ENCODE assay signal across 8 cellular contexts in the genomic region with DNA sequence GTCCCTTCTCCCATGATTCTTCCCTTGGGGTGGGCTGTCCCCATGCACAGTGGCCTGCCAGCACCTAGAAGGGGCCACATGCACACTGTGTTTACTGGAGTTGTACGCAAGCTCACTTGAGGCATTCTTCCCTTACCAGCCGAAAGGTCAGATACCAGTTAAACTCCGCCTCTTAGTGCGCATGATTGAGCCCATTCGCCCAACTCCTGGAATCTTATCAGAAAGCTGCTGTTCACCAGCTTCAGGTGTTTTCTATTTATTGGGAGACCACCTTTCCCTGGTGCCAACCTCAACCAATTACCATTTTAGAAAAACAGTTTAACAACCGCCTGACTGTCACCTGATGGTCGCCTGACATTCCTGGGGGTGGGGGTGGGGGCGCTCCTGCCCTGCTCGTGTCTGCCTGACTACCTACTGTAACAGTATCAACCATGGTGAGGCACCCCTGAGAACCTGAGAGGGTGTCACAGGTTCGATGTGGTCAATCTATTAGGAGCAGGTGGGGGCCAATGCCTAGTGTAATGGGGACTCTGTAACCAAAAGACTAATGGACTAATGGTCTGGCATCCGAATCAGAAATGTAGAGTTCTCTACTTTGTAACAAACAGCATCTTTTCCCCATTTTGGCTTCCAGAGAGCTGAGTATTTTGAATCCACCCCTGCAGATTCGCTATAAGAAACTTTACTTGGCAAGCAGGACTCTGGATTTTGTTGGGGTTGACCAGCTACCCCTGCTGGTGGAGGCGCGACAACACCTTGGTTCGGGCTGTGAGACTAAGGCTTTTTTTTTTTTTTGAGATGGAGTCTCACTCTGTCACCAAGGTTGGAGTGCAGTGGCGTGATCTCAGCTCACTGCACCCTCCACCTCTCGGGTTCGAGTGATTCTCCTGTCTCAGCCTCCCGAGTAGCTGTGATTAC. TPM values are rescaled to one million over a fixed set of nuclear protein-coding genes. Genes with fewer than 3 reads are reported as not detected.
DNase-seq lines count a peak whose midpoint lies in the region; ATAC-seq and TF ChIP-seq lines count a peak whose summit lies in the region.

No MANE protein-coding gene starts in this region.

- no peak overlapping the region for H3K27ac Mint-ChIP-seq in activated CD4-positive, alpha-beta T cell treated with anti-CD3 and anti-CD28 coated beads, Interleukin-2, amount 10 ng/mL, durations not matched to agents 24 days and 14 days
- peak overlapping the region; percentile 78 for H3K27ac Mint-ChIP-seq in endodermal cell
- no peak overlapping the region for H3K27ac Mint-ChIP-seq in naive thymus-derived CD4-positive, alpha-beta T cell

- DNase-seq in GM04503 (ENCODE audit: low read depth) (peak; percentile 11), MG63 (peak; percentile 24), endodermal cell (peak; percentile 86), transverse colon (peak; percentile 43), SHP77 treated with DMSO at 0.1 percent for 48 hours (lab: John Stamatoyannopoulos, UW) (no peak)
- peak; percentile 77 for DNase-seq in activated CD4-positive, alpha-beta T cell treated with anti-CD3 and anti-CD28 coated beads, Interleukin-2, amount 10 ng/mL, durations not matched to agents 24 days and 14 days
- peak; percentile 6 to 57 (median 39) for DNase-seq in naive thymus-derived CD4-positive, alpha-beta T cell

- POLR2A ChIA-PET in naive thymus-derived CD4-positive, alpha-beta T cell (lab: Charles Lee), result interaction anchor here (1.1 kb wide), 1 partner anchor 94 kb away, joined by 4 read pairs; no protein-coding TSS in a partner anchor

- no peak overlapping the region for H3K27ac ChIP-seq in endodermal cell (ENCODE audit: low read depth, low read length)
- H3K27ac ChIP-seq in naive thymus-derived CD4-positive, alpha-beta T cell (ENCODE audit: low read depth, low read length), result no peak overlapping the region
- H3K27ac ChIP-seq in transverse colon, result no peak overlapping the region

- TF ChIP-seq CTCF in endodermal cell (conservative IDR thresholded peaks at IDR 0.05), result peak; percentile 71
- peak in 4 of 5 experiments; percentile 32 to 37 (median 34) for TF ChIP-seq CTCF in transverse colon (IDR thresholded peaks at IDR 0.05)

- no peaks in the 10 kb centered on the region for H3K27me3 Mint-ChIP-seq in activated CD4-positive, alpha-beta T cell treated with anti-CD3 and anti-CD28 coated beads, Interleukin-2, amount 10 ng/mL, durations not matched to agents 24 days and 14 days
- H3K27me3 Mint-ChIP-seq in endodermal cell (ENCODE audit: insufficient read depth), result no peaks in the 10 kb centered on the region
- H3K27me3 Mint-ChIP-seq in naive thymus-derived CD4-positive, alpha-beta T cell, result no peaks in the 10 kb centered on the region

- peak; percentile 69 for ATAC-seq in naive thymus-derived CD4-positive, alpha-beta T cell
- no peak for ATAC-seq in HG03135 (IDR thresholded peaks at IDR 0.05; ENCODE audit: unreplicated experiment)

- no peaks in the 10 kb centered on the region for H3K36me3 Mint-ChIP-seq in activated CD4-positive, alpha-beta T cell treated with anti-CD3 and anti-CD28 coated beads, Interleukin-2, amount 10 ng/mL, durations not matched to agents 24 days and 14 days (ENCODE audit: low read depth)
- H3K36me3 Mint-ChIP-seq in endodermal cell (ENCODE audit: low read depth), result no peaks in the 10 kb centered on the region
- no peaks in the 10 kb centered on the region for H3K36me3 Mint-ChIP-seq in naive thymus-derived CD4-positive, alpha-beta T cell

- H3K4me1 Mint-ChIP-seq in activated CD4-positive, alpha-beta T cell treated with anti-CD3 and anti-CD28 coated beads, Interleukin-2, amount 10 ng/mL, durations not matched to agents 24 days and 14 days, result no peaks in the 10 kb centered on the region
- peaks cover 14% of the 10 kb centered on the region for H3K4me1 Mint-ChIP-seq in endodermal cell
- no peaks in the 10 kb centered on the region for H3K4me1 Mint-ChIP-seq in naive thymus-derived CD4-positive, alpha-beta T cell

- H3K9me3 Mint-ChIP-seq in activated CD4-positive, alpha-beta T cell treated with anti-CD3 and anti-CD28 coated beads, Interleukin-2, amount 10 ng/mL, durations not matched to agents 24 days and 14 days, result no peaks in the 10 kb centered on the region
- H3K9me3 Mint-ChIP-seq in endodermal cell, result peaks cover 62% of the 10 kb centered on the region
- peaks cover 0 to 4% (median 0%) of the 10 kb centered on the region in 11 donors for H3K9me3 Mint-ChIP-seq in naive thymus-derived CD4-positive, alpha-beta T cell

- H3K9me3 ChIP-seq in MG63 (no peaks in the 10 kb centered on the region), endodermal cell (ENCODE audit: control insufficient read depth, low read length) (no peaks in the 10 kb centered on the region), transverse colon (no peaks in the 10 kb centered on the region)
- H3K9me3 ChIP-seq in naive thymus-derived CD4-positive, alpha-beta T cell (ENCODE audit: control insufficient read depth in 2 of 3, low read length in 3 of 3), result no peaks in the 10 kb centered on the region

- intact Hi-C loops in activated CD4-positive, alpha-beta T cell treated with anti-CD3 and anti-CD28 coated beads, Interleukin-2, amount 10 ng/mL, durations not matched to agents 24 days and 14 days (cut with micrococcal nuclease), result loop anchor here (1.0 kb wide), 3 partner anchors 95 to 211 kb away; partner anchors contain the start of gene UBA1
- intact Hi-C loops in naive thymus-derived CD4-positive, alpha-beta T cell (cut with micrococcal nuclease), result loop anchor here (1.0 to 5.0 kb wide), 3 partner anchors 72 to 119 kb away; partner anchors contain the start of genes UBA1 (in 2 of the 2) and USP11 (in 1 of the 2)
- intact Hi-C loops in transverse colon (cut with DNase I; ENCODE audit: low total_unique reads), result no loop called here

- H3K27me3 ChIP-seq in MG63 (no peaks in the 10 kb centered on the region), endodermal cell (ENCODE audit: control insufficient read depth, insufficient read depth, low read length, poor library complexity, severe bottlenecking) (no peaks in the 10 kb centered on the region), transverse colon (no peaks in the 10 kb centered on the region)
- H3K27me3 ChIP-seq in naive thymus-derived CD4-positive, alpha-beta T cell (ENCODE audit: control insufficient read depth in 2 of 2, insufficient read depth in 2 of 2, low read length in 2 of 2), result no peaks in the 10 kb centered on the region

- WGBS in endodermal cell (ENCODE audit: insufficient coverage in 1 of 2, insufficient read length in 1 of 2), 2 experiments, result 48 to 85% methylated on average over 9 to 18 of the region's 19 CpGs
- 51% methylated on average over 19 of the region's 19 CpGs; no CpG with 5 or more reads in 1 of the 2 donors for WGBS in transverse colon (ENCODE audit: low coverage in 1 of 2), 2 donors

- H3K36me3 ChIP-seq in MG63 (no peaks in the 10 kb centered on the region), endodermal cell (ENCODE audit: control insufficient read depth, insufficient read depth, low read length) (no peaks in the 10 kb centered on the region), transverse colon (no peaks in the 10 kb centered on the region)
- H3K36me3 ChIP-seq in naive thymus-derived CD4-positive, alpha-beta T cell (ENCODE audit: control insufficient read depth in 2 of 3, insufficient read depth in 3 of 3, low read length in 3 of 3), result no peaks in the 10 kb centered on the region

- CTCF ChIA-PET in naive thymus-derived CD4-positive, alpha-beta T cell (lab: Charles Lee), result interaction anchor here (0.7 kb wide), 1 partner anchor 12 kb away, joined by 3 read pairs; no protein-coding TSS in a partner anchor

- no peak overlapping the region for H3K4me3 ChIP-seq in MG63
- H3K4me3 ChIP-seq in endodermal cell (ENCODE audit: low read length), result no peak overlapping the region
- H3K4me3 ChIP-seq in naive thymus-derived CD4-positive, alpha-beta T cell (ENCODE audit: low read length), result no peak overlapping the region
- no peak overlapping the region for H3K4me3 ChIP-seq in transverse colon

- no peak overlapping the region for H3K9ac ChIP-seq in endodermal cell (ENCODE audit: extremely low read depth, low read length, poor library complexity, severe bottlenecking)

- TF ChIP-seq EP300 in transverse colon (IDR thresholded peaks at IDR 0.05; ENCODE audit: low read depth), result no peak

- in situ Hi-C loops in transverse colon (cut with MboI; ENCODE audit: low pct_ligation_motif_present in 1 of 4, low pct_unique_long_range_greater_than_20kb in 1 of 4, low sequenced_read_pairs in 3 of 4), result no loop called here

- H3K4me1 ChIP-seq in endodermal cell (ENCODE audit: control insufficient read depth, insufficient read depth, low read length), result no peaks in the 10 kb centered on the region
- no peaks in the 10 kb centered on the region for H3K4me1 ChIP-seq in naive thymus-derived CD4-positive, alpha-beta T cell (ENCODE audit: control insufficient read depth in 2 of 2, insufficient read depth in 2 of 2, low read length in 2 of 2)
- H3K4me1 ChIP-seq in transverse colon, result no peaks in the 10 kb centered on the region

- no peak overlapping the region for H3K4me3 Mint-ChIP-seq in activated CD4-positive, alpha-beta T cell treated with anti-CD3 and anti-CD28 coated beads, Interleukin-2, amount 10 ng/mL, durations not matched to agents 24 days and 14 days
- no peak overlapping the region for H3K4me3 Mint-ChIP-seq in endodermal cell
- H3K4me3 Mint-ChIP-seq in naive thymus-derived CD4-positive, alpha-beta T cell, result no peak overlapping the region

- no peak for TF ChIP-seq POLR2A in transverse colon (IDR thresholded peaks at IDR 0.05)

RNA-seq across cellular contexts. Expression of gene ZNF157, which starts 58.3 kb away (rescaled TPM):
- 2.2 TPM in 1 of 2 replicates, not detected in the other for total RNA-seq in MG63 (2014; rRNA removed; shearing (Covaris generic); ENCODE audit: low replicate concordance)
- total RNA-seq in activated CD4-positive, alpha-beta T cell treated with anti-CD3 and anti-CD28 coated beads, Interleukin-2, amount 10 ng/mL, durations not matched to agents 24 days and 14 days, result 0.31 and 0.40 TPM in 2 replicates
- total RNA-seq in endodermal cell (1 to 10 TPM in 1 of 2 donors, under 1 TPM in 1; 0.97 to 1.3 TPM), transverse colon (under 1 TPM in 2 of 4 donors, not detected in 2; 0.14 to 0.32 TPM)
- polyA plus RNA-seq in endodermal cell (2013, experiment 1 of 2), result 0.64 TPM
- polyA plus RNA-seq in endodermal cell (2013, experiment 2 of 2), result 0.83 TPM
- 1 to 10 TPM in 3 of 5 experiments, under 1 TPM in 2; 0.27 to 2.4 (median 1.6) TPM for total RNA-seq in naive thymus-derived CD4-positive, alpha-beta T cell
- polyA plus RNA-seq in naive thymus-derived CD4-positive, alpha-beta T cell, result under 1 TPM; 0.21 to 0.92 TPM
